In the genomic region with DNA sequence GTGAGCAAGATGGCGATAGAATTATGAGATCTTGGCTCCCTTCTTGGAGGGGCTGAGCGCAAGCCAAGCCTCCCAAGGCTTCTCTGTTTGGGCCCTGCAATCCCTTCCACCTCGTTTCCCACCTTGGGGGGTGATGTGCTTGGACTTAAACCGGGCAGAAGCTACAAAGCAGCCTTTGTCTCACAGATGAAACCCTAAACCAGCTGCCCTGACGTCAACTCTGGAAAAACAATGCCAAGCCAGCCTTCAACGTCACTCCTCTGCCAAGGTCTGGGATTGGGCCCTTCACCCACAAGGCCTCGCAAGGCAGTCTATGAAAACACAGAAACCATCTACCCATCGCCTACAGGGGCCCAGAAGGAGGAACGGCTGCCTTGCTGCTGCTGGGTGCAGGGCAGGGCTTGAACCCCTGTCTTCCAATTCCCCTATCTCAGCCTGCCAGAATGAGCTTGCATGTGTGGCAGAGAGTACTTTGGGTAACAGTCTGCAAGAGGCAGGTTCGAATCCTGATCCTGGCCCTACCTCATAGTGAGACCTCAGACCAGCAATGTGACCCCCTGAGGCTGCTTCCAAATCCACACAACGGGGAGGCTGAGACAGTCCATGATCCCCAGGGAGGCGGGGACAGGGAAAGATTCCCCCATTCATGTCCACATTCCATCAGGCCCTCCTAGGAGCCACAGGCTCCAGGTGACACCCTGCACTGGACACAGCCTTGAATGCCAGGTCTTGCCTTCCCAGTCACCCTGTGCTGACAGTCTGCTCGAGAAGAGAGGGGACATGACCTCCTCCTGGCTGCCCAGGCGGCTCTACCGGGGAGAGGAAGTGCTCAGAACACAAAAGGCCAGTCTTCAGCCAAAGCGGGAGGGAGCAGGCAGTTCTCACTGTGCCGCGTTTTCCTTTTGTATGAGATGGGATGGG, we compare ENCODE assay signal across 9 cellular contexts. TPM values are rescaled to one million over a fixed set of nuclear protein-coding genes. Genes with fewer than 3 reads are reported as not detected.
A peak's percentile ranks its signal among the peaks of the same experiment; 100 is the strongest.
DNase-seq lines count a peak whose midpoint lies in the region; ATAC-seq and TF ChIP-seq lines count a peak whose summit lies in the region.
"Had no signal": no experiment of that assay in that cellular context is flagged by ENCODE, and none has a peak within 500 bp of the region (broad histone marks: within the 10 kb centered on the region; RNA-seq: fewer than 3 reads in every experiment).

No MANE protein-coding gene starts in this region.

- H3K27me3 ChIP-seq in mesenchymal stem cell (ENCODE audit: control insufficient read depth in 1 of 2, insufficient read depth in 1 of 2, low read length in 2 of 2), result no peaks in the 10 kb centered on the region

- no peak overlapping the region for H3K4me2 ChIP-seq in mesenchymal stem cell (ENCODE audit: low read length, poor library complexity, severe bottlenecking)

- 55% methylated on average over 17 of the region's 18 CpGs for WGBS in mesenchymal stem cell

- H3K9me3 Mint-ChIP-seq in effector memory CD8-positive, alpha-beta T cell, result no peaks in the 10 kb centered on the region
- H3K9me3 Mint-ChIP-seq: CD8-positive, alpha-beta T cell had no signal

- H3K4me3 Mint-ChIP-seq in effector memory CD8-positive, alpha-beta T cell, result peak overlapping the region in 1 of 2 donors; percentile 36
- H3K4me3 Mint-ChIP-seq: CD8-positive, alpha-beta T cell had no signal

- peak overlapping the region; percentile 34 to 64 for H2BK12ac ChIP-seq in mesenchymal stem cell (ENCODE audit: low read length in 2 of 2)

- peak overlapping the region; percentile 31 to 82 for H3K18ac ChIP-seq in mesenchymal stem cell (ENCODE audit: low read depth in 1 of 2, low read length in 2 of 2)

- peaks cover 68% of the 10 kb centered on the region for H3K4me1 ChIP-seq in mesenchymal stem cell (ENCODE audit: control insufficient read depth, insufficient read depth, low read depth, low read length)

- H3K14ac ChIP-seq in mesenchymal stem cell (ENCODE audit: low read length in 2 of 2), result peak overlapping the region in 1 of 2 experiments; percentile 5

- no peak overlapping the region for H2BK5ac ChIP-seq in mesenchymal stem cell (ENCODE audit: low read depth, low read length, poor library complexity, severe bottlenecking)

- peaks cover 14% of the 10 kb centered on the region for H3K79me1 ChIP-seq in mesenchymal stem cell (replicated peaks; ENCODE audit: low read length, poor library complexity, severe bottlenecking)

- no peak for TF ChIP-seq CTCF in 22Rv1 (IDR thresholded peaks at IDR 0.05)

- H3K9me3 ChIP-seq in mesenchymal stem cell (ENCODE audit: control insufficient read depth, low read length), result no peaks in the 10 kb centered on the region

- H2BK120ac ChIP-seq in mesenchymal stem cell (ENCODE audit: low read depth, low read length), result peak overlapping the region; percentile 55

- ATAC-seq in effector memory CD8-positive, alpha-beta T cell (replicated peaks), result no peak
- ATAC-seq in HG03280 (IDR thresholded peaks at IDR 0.05; ENCODE audit: unreplicated experiment), result no peak
- ATAC-seq in HG03354 (IDR thresholded peaks at IDR 0.05; ENCODE audit: poor library complexity, severe bottlenecking, unreplicated experiment), result no peak
- ATAC-seq: CD8-positive, alpha-beta T cell had no signal

- peak overlapping the region; percentile 53 for H4K8ac ChIP-seq in mesenchymal stem cell (ENCODE audit: low read length)

- peak overlapping the region; percentile 38 to 82 for H3K27ac Mint-ChIP-seq in effector memory CD8-positive, alpha-beta T cell
- H3K27ac Mint-ChIP-seq: CD8-positive, alpha-beta T cell had no signal

- no peak overlapping the region for H3K23ac ChIP-seq in mesenchymal stem cell (ENCODE audit: low read length in 2 of 2)

- peak overlapping the region; percentile 44 for H4K91ac ChIP-seq in mesenchymal stem cell (ENCODE audit: low read length)

- H2AK5ac ChIP-seq in mesenchymal stem cell (ENCODE audit: low read length, severe bottlenecking), result peak overlapping the region; percentile 77

- H3K36me3 Mint-ChIP-seq in effector memory CD8-positive, alpha-beta T cell (ENCODE audit: insufficient read depth), result peaks cover 80% of the 10 kb centered on the region

- H3K4ac ChIP-seq in mesenchymal stem cell (ENCODE audit: low read depth in 1 of 2, low read length in 2 of 2), result peak overlapping the region; percentile 5 to 53

- no peak overlapping the region for H3K4me3 ChIP-seq in mesenchymal stem cell (ENCODE audit: insufficient read depth in 1 of 2, low read depth in 1 of 2, low read length in 2 of 2)

- no peaks in the 10 kb centered on the region for H3K27me3 Mint-ChIP-seq in effector memory CD8-positive, alpha-beta T cell

- H3K36me3 ChIP-seq in mesenchymal stem cell (ENCODE audit: control insufficient read depth in 1 of 2, insufficient read depth in 2 of 2, low read depth in 1 of 2, low read length in 2 of 2), result no peaks in the 10 kb centered on the region

- H3K27ac ChIP-seq in 22Rv1 (0 out of 2 replicates have a peak overlapping the region, but pooled peaks have one; percentile 13), mesenchymal stem cell (ENCODE audit: low read length, poor library complexity, severe bottlenecking) (peak overlapping the region; percentile 19)

- no peak overlapping the region for H2BK15ac ChIP-seq in mesenchymal stem cell (ENCODE audit: low read depth, poor library complexity, severe bottlenecking)

- H3K9ac ChIP-seq in mesenchymal stem cell (ENCODE audit: low read length), result no peak overlapping the region

- DNase-seq in NCI-H2107 treated with DMSO at 0.1 percent for 48 hours (lab: John Stamatoyannopoulos, UW; ENCODE audit: unreplicated experiment) (peak; percentile 73), mesenchymal stem cell (no peak), NCI-H1105 (lab: John Stamatoyannopoulos, UW) (no peak)
- DNase-seq in effector memory CD8-positive, alpha-beta T cell, result no peak
- DNase-seq in stimulated activated CD4-positive, alpha-beta T cell treated with anti-CD3 and anti-CD28 coated beads, Interleukin-4, amount 100 ng/mL, for 24 hours, result no peak

- H2AFZ ChIP-seq in mesenchymal stem cell (ENCODE audit: low read depth, low read length), result no peak overlapping the region

- peaks cover 58 to 72% of the 10 kb centered on the region in 2 donors for H3K4me1 Mint-ChIP-seq in effector memory CD8-positive, alpha-beta T cell (ENCODE audit: low read depth in 2 of 2)

RNA-seq across cellular contexts. Expression of a gene that starts 15.0 kb away (rescaled TPM):
- polyA plus RNA-seq in mesenchymal stem cell (2013, experiment 1 of 2), result 8.7 TPM
- polyA plus RNA-seq in mesenchymal stem cell (2013, experiment 2 of 2), result 8.3 TPM

RNA-seq across cellular contexts. Expression of a gene that starts 39.1 kb away (rescaled TPM):
- polyA plus RNA-seq in mesenchymal stem cell (2013, experiment 1 of 2), result 7.7 TPM
- polyA plus RNA-seq in mesenchymal stem cell (2013, experiment 2 of 2), result 7.8 TPM
